Comparison of ENCODE assay signal across 28 cellular contexts in the genomic region with DNA sequence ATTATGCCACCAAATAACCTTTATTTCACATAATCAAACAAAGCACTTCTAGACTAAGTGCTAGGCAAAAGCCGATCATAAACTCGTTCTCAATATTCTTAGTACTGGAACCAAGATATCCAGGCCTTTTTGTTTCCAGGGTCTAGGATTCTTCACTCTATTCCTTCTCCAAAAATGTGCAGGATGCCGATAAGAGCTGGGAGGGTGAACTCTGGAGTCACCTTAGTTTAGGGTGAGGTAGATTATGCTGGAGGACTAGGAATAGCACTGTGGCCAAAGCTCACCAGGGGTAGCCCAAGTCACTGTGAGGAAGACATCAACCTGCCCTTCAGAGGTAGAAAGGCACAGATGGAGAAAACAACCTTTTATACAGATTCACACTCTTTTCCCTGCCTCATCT. TPM values are rescaled to one million over a fixed set of nuclear protein-coding genes. Genes with fewer than 3 reads are reported as not detected.
DNase-seq lines count a peak whose midpoint lies in the region; ATAC-seq, FAIRE-seq and TF ChIP-seq lines count a peak whose summit lies in the region.
"Had no signal": no experiment of that assay in that cellular context is flagged by ENCODE, and none has a peak within 500 bp of the region (broad histone marks: within the 10 kb centered on the region; RNA-seq: fewer than 3 reads in every experiment).

No MANE protein-coding gene starts in this region.

- ATAC-seq in Panc1 = no peak
- no peak for ATAC-seq in pancreas
- ATAC-seq: GM12878 had no signal

- intact Hi-C loops in Panc1 (cut with micrococcal nuclease; ENCODE audit: unreplicated experiment) = no loop called here
- intact Hi-C loops in esophagus muscularis mucosa (cut with DNase I) = no loop called here
- intact Hi-C loops in pancreas (cut with DNase I) = no loop called here

- TF ChIP-seq EP300 in esophagus muscularis mucosa (IDR thresholded peaks at IDR 0.05) = no peak

- FAIRE-seq in pancreas (lab: Jason Lieb, UNC) = no peak
- no peak for FAIRE-seq in GM12891 (lab: Jason Lieb, UNC)
- FAIRE-seq: GM12878, H54 had no signal

- in situ Hi-C loops in ACHN (cut with HindIII; ENCODE audit: low pct_ligation_motif_present, low pct_unique_long_range_greater_than_20kb, low sequenced_read_pairs) (no loop called here), Panc1 (cut with HindIII; ENCODE audit: low pct_unique_long_range_greater_than_20kb, low sequenced_read_pairs) (no loop called here)

- H3K27ac ChIP-seq in Panc1 (ENCODE audit: low read length) (peak overlapping the region; percentile 59; the same call in 1 of the 2 replicates), esophagus muscularis mucosa (replicated peaks in 1 of 4) (peak overlapping the region in 3 of 4 donors; percentile 57 to 77 (median 74)), pancreas (peak overlapping the region in 3 of 4 donors; percentile 53 to 82 (median 74))
- H3K27ac ChIP-seq: BLaER1 treated with 17β-estradiol and CSF1 and Interleukin-3, amounts not matched to agents 10 nM and 100 nM; HL-60; PC-9 had no signal

- no peak for TF ChIP-seq POLR2A in esophagus muscularis mucosa (IDR thresholded peaks at IDR 0.05; ENCODE audit: low read depth)
- TF ChIP-seq POLR2A in GM12891 (IDR thresholded peaks at IDR 0.05; ENCODE audit: low read depth, low read length) = no peak

- WGBS in esophagus muscularis mucosa = 30% methylated on average over 3 of the region's 3 CpGs
- WGBS in pancreas, 2 donors = 32 to 61% methylated on average over 3 of the region's 3 CpGs

- TF ChIP-seq CTCF in Panc1 (IDR thresholded peaks at IDR 0.05) = no peak
- TF ChIP-seq CTCF in esophagus muscularis mucosa (IDR thresholded peaks at IDR 0.05) = no peak
- no peak for TF ChIP-seq CTCF in pancreas (IDR thresholded peaks at IDR 0.05)

- no peaks in the 10 kb centered on the region for H3K36me3 ChIP-seq in Panc1 (ENCODE audit: control insufficient read depth, insufficient read depth, low read length)
- H3K36me3 ChIP-seq in esophagus muscularis mucosa = peaks cover 0 to 54% (median 28%) of the 10 kb centered on the region in 4 donors
- H3K36me3 ChIP-seq in pancreas = peaks cover 0 to 12% (median 0%) of the 10 kb centered on the region in 3 donors
- H3K36me3 ChIP-seq: BLaER1 treated with 17β-estradiol and CSF1 and Interleukin-3, amounts not matched to agents 10 nM and 100 nM had no signal

- CTCF ChIA-PET in Panc1 (lab: Charles Lee) = interaction anchor here (0.6 kb wide), 1 partner anchor 92 kb away, joined by 3 read pairs; no protein-coding TSS in a partner anchor

- H3K4me3 ChIP-seq in Panc1 (ENCODE audit: low read depth in 2 of 2, low read length in 2 of 2) (no peak overlapping the region), esophagus muscularis mucosa (no peak overlapping the region), pancreas (no peak overlapping the region)
- H3K4me3 ChIP-seq: BLaER1 treated with 17β-estradiol and CSF1 and Interleukin-3, amounts not matched to agents 10 nM and 100 nM; GM12878; PC-9 had no signal

- DNase-seq in ACHN = peak; percentile 14
- no peak for DNase-seq in Panc1 (ENCODE audit: low read depth, low spot score)
- DNase-seq in esophagus muscularis mucosa (ENCODE audit: extremely low spot score) = no peak
- DNase-seq in pancreas = no peak
- no peak for DNase-seq in activated CD4-positive, alpha-beta T cell treated with anti-CD3 and anti-CD28 coated beads, Interleukin-2, amount 50 U/mL, for 1 hour
- no peak for DNase-seq in GM12891 (ENCODE audit: insufficient read length, low spot score)
- DNase-seq in NCI-H526 treated with DMSO at 0.1 percent for 48 hours (lab: John Stamatoyannopoulos, UW) = no peak
- DNase-seq in activated T-cell treated with anti-CD3 and anti-CD28 coated beads, Interleukin-2, amount 50 U/mL, for 1 hour = no peak
- DNase-seq: AML-193; CD4-positive, alpha-beta T cell; GDM1; Karpas-422; NCI-H1092; NCI-H1417 treated with DMSO at 0.1 percent for 48 hours; NCI-H187; NCI-H2171 treated with DMSO at 0.1 percent for 48 hours; NCI-H446; NCI-H524 treated with DMSO at 0.1 percent for 48 hours; NCI-H82; NK-92 treated with Interleukin-12 subunit alpha and Interleukin-12 subunit beta, amount 100 ng/mL, for 24 hours; PC-9; Right ventricle myocardium superior; RPMI8226 had no signal

- no TSS peak for BruUV-seq in Panc1 (replicated peaks; lab: Mats Ljungman, UMichigan)

- H3K27me3 ChIP-seq in Panc1 (ENCODE audit: control insufficient read depth, insufficient read depth, low read length) = no peaks in the 10 kb centered on the region
- H3K27me3 ChIP-seq in esophagus muscularis mucosa = no peaks in the 10 kb centered on the region
- no peaks in the 10 kb centered on the region for H3K27me3 ChIP-seq in pancreas

- peaks cover 21% of the 10 kb centered on the region for H3K4me1 ChIP-seq in Panc1 (ENCODE audit: control insufficient read depth, insufficient read depth, low read length)
- peaks cover 0 to 39% (median 9%) of the 10 kb centered on the region in 4 donors for H3K4me1 ChIP-seq in esophagus muscularis mucosa
- H3K4me1 ChIP-seq in pancreas = peaks cover 16 to 30% (median 22%) of the 10 kb centered on the region in 3 donors

- H3K9me3 ChIP-seq in Panc1 (ENCODE audit: control insufficient read depth, insufficient read depth, low read depth, low read length) (no peaks in the 10 kb centered on the region), esophagus muscularis mucosa (no peaks in the 10 kb centered on the region), pancreas (no peaks in the 10 kb centered on the region)

- POLR2A ChIA-PET in Panc1 (lab: Charles Lee) = no interaction called here

TF ChIP-seq in GM12891, 5 proteins besides CTCF, POLR2A, EP300 and RAD21:
- TF ChIP-seq SPI1 (IDR thresholded peaks at IDR 0.05; ENCODE audit: low read depth, low read length) (no peak), TAF1 (IDR thresholded peaks at IDR 0.05; ENCODE audit: low read depth, low read length) (no peak), POLR2AphosphoS5 (IDR thresholded peaks at IDR 0.05; ENCODE audit: low read depth, low read length) (no peak), PAX5 (IDR thresholded peaks at IDR 0.05; ENCODE audit: insufficient read depth, low read length, severe bottlenecking) (no peak), POU2F2 (IDR thresholded peaks at IDR 0.05; ENCODE audit: low read depth, low read length) (no peak)

RNA-seq across cellular contexts. Expression of gene LONRF2, which starts 37.3 kb away (rescaled TPM):
- 12.9 TPM for total RNA-seq in Panc1 (2021; ENCODE audit: unreplicated experiment)
- polyA plus RNA-seq in Panc1 (2012; ENCODE audit: insufficient read length) = 3.9 TPM
- 10 to 100 TPM; 33.6 to 45.1 (median 39.5) TPM for total RNA-seq in esophagus muscularis mucosa
- total RNA-seq in pancreas = 1 to 10 TPM; 5.3 to 7.1 (median 6.8) TPM
- polyA plus RNA-seq in pancreas = 1 to 10 TPM; 2.0 to 4.6 TPM
- 0.03 TPM for polyA plus RNA-seq in GM12891 (2012; ENCODE audit: low read depth, missing spikeins)
- total RNA-seq: PC-9 had no signal
- polyA plus RNA-seq: IgD-negative memory B cell had no signal
